In genomic region chr17:76371656-76372628, GRCh38 we compare ENCODE assay signal across 12 cellular contexts. TPM values are rescaled to one million over a fixed set of nuclear protein-coding genes. Genes with fewer than 3 reads are reported as not detected.
DNase-seq lines count a peak whose midpoint lies in the region; ATAC-seq, FAIRE-seq and TF ChIP-seq lines count a peak whose summit lies in the region.
"Had no signal": no experiment of that assay in that cellular context is flagged by ENCODE, and none has a peak within 500 bp of the region (broad histone marks: within the 10 kb centered on the region; RNA-seq: fewer than 3 reads in every experiment).

No MANE protein-coding gene starts in this region.

- WGBS in trophoblast cell (ENCODE audit: extremely low coverage, insufficient coverage, insufficient read length), result no CpG with 5 or more reads among the region's 16 CpGs

- no peak overlapping the region for H3K27ac ChIP-seq in trophoblast cell (ENCODE audit: low read depth, low read length)
- H3K27ac ChIP-seq: hepatocyte, KMS-11, VCaP had no signal

- H2BK120ac ChIP-seq in trophoblast cell (ENCODE audit: insufficient read depth, low read length, poor library complexity), result no peak overlapping the region

- no peak overlapping the region for H3K9ac ChIP-seq in trophoblast cell (ENCODE audit: low read length)
- H3K9ac ChIP-seq: KMS-11 had no signal

- H3K14ac ChIP-seq in trophoblast cell (ENCODE audit: low read length), result no peak overlapping the region

- no peak overlapping the region for H2AK5ac ChIP-seq in trophoblast cell (ENCODE audit: low read length)

- FAIRE-seq in GM19239 (lab: Jason Lieb, UNC), result no peak

- H2BK5ac ChIP-seq in trophoblast cell (ENCODE audit: low read depth, low read length, poor library complexity), result no peak overlapping the region

- no peak overlapping the region for H4K91ac ChIP-seq in trophoblast cell (ENCODE audit: low read depth, low read length)

- no peak for TF ChIP-seq CTCF in epithelial cell of esophagus (IDR thresholded peaks at IDR 0.05; ENCODE audit: insufficient read depth, low read depth, low read length, missing control alignments)
- no peak for TF ChIP-seq CTCF in GM13976 (IDR thresholded peaks at IDR 0.05; ENCODE audit: borderline replicate concordance, control extremely low read depth, extremely low read depth, insufficient read depth, missing control alignments)

- H3K18ac ChIP-seq in trophoblast cell (ENCODE audit: low read length), result no peak overlapping the region

- H3K79me2 ChIP-seq in trophoblast cell (ENCODE audit: control insufficient read depth, insufficient read depth, low read length, poor library complexity), result no peaks in the 10 kb centered on the region
- H3K79me2 ChIP-seq: hepatocyte had no signal

- H3K23ac ChIP-seq in trophoblast cell (ENCODE audit: low read length), result no peak overlapping the region

- H2AFZ ChIP-seq in trophoblast cell (ENCODE audit: insufficient read depth, low read length, poor library complexity), result no peak overlapping the region
- H2AFZ ChIP-seq: hepatocyte had no signal

- no peak overlapping the region for H3K4me3 ChIP-seq in epithelial cell of esophagus (ENCODE audit: low read length)
- no peak overlapping the region for H3K4me3 ChIP-seq in trophoblast cell (ENCODE audit: low read depth, low read length)
- H3K4me3 ChIP-seq: hepatocyte, skin epidermis had no signal

- H3K4me1 ChIP-seq in trophoblast cell (ENCODE audit: control insufficient read depth in 1 of 2, insufficient read depth in 2 of 2, low read length in 2 of 2), result peaks cover 3 to 9% of the 10 kb centered on the region in 2 experiments

- H3K4me2 ChIP-seq in trophoblast cell (ENCODE audit: low read length), result no peak overlapping the region
- H3K4me2 ChIP-seq: hepatocyte, KMS-11 had no signal

- no peaks in the 10 kb centered on the region for H3K79me1 ChIP-seq in trophoblast cell (ENCODE audit: low read length)

- in situ Hi-C loops in GM13976 (cut with MboI; ENCODE audit: low sequenced_read_pairs, unreplicated experiment), result no loop called here

- H3K4ac ChIP-seq in trophoblast cell (ENCODE audit: low read depth, low read length), result no peak overlapping the region

- no peak overlapping the region for H2BK12ac ChIP-seq in trophoblast cell (ENCODE audit: low read length)

- H4K12ac ChIP-seq in trophoblast cell (ENCODE audit: low read depth, low read length), result no peak overlapping the region

- DNase-seq in GM03348 (ENCODE audit: low spot score) (peak; percentile 72), RPMI7951 (ENCODE audit: low read depth) (peak; percentile 93), epithelial cell of esophagus (ENCODE audit: low read depth) (peak; percentile 96), trophoblast cell (peak; percentile 79 to 89), GM19239 (ENCODE audit: insufficient read length, low spot score) (no peak), GM13976 (ENCODE audit: low spot score) (no peak), retina (no peak)

- no peaks in the 10 kb centered on the region for H3K27me3 ChIP-seq in trophoblast cell (ENCODE audit: insufficient read depth, low read length)
- H3K27me3 ChIP-seq: hepatocyte had no signal

- H4K8ac ChIP-seq in trophoblast cell (ENCODE audit: low read depth, low read length), result no peak overlapping the region

- no peak for ATAC-seq in HG02973 (IDR thresholded peaks at IDR 0.05; ENCODE audit: unreplicated experiment)

- H3K9me3 ChIP-seq in trophoblast cell (ENCODE audit: insufficient read depth, low read depth, low read length), result peaks cover 2% of the 10 kb centered on the region

- H3K36me3 ChIP-seq in trophoblast cell (ENCODE audit: control insufficient read depth in 1 of 2, insufficient read depth in 2 of 2, low read length in 2 of 2), result no peaks in the 10 kb centered on the region

RNA-seq across cellular contexts. Expression of gene SPHK1, which starts 12.5 kb away (rescaled TPM):
- 34.6 and 37.6 TPM in 2 replicates for total RNA-seq in RPMI7951 (2014; rRNA removed; shearing (Covaris generic))
- 22.4 and 23.4 TPM in 2 replicates for polyA plus RNA-seq in trophoblast cell (2013)

RNA-seq across cellular contexts. Expression of gene PRPSAP1, which starts 18.2 kb away (rescaled TPM):
- 54.8 and 55.7 TPM in 2 replicates for total RNA-seq in RPMI7951 (2014; rRNA removed; shearing (Covaris generic))
- 24.2 and 25.4 TPM in 2 replicates for polyA plus RNA-seq in trophoblast cell (2013)

Comparison
In these comparisons a context has a peak if more than half of its experiments do, and no peak if none do; other contexts are left out.
1. DNase-seq: peak in GM03348 (single experiment), RPMI7951 (single experiment), epithelial cell of esophagus (single experiment) and trophoblast cell (2 of 2); none in GM19239 (single experiment), GM13976 (single experiment) and retina (single experiment).